Comparison of ENCODE assay signal across 8 cellular contexts in genomic region chr13:59318320-59318930, GRCh38.
DNase-seq lines count a peak whose midpoint lies in the region; ATAC-seq and TF ChIP-seq lines count a peak whose summit lies in the region.

No MANE protein-coding gene starts in this region.

- no peak overlapping the region for H3K4me2 ChIP-seq in neuronal stem cell (ENCODE audit: insufficient read depth, low read length, poor library complexity, severe bottlenecking)

- H3K4me3 ChIP-seq in AG10803 (ENCODE audit: low read length) = no peak overlapping the region
- no peak overlapping the region for H3K4me3 ChIP-seq in fibroblast of mammary gland (ENCODE audit: control insufficient read depth, low read depth, low read length)
- H3K4me3 ChIP-seq in neuronal stem cell (ENCODE audit: low read length in 2 of 2) = no peak overlapping the region
- H3K4me3 ChIP-seq in upper lobe of right lung = no peak overlapping the region

- H3K79me1 ChIP-seq in neuronal stem cell (ENCODE audit: low read depth, low read length) = no peaks in the 10 kb centered on the region

- H3K23ac ChIP-seq in neuronal stem cell (ENCODE audit: low read depth, low read length, poor library complexity) = no peak overlapping the region

- intact Hi-C loops in upper lobe of right lung (cut with DNase I) = no loop called here

- H2AFZ ChIP-seq in neuronal stem cell (ENCODE audit: low read length) = peak overlapping the region; percentile 56

- H3K4ac ChIP-seq in neuronal stem cell (ENCODE audit: low read length) = no peak overlapping the region

- H3K9ac ChIP-seq in neuronal stem cell (ENCODE audit: low read depth, low read length, poor library complexity) = no peak overlapping the region

- no peak overlapping the region for H3K18ac ChIP-seq in neuronal stem cell (ENCODE audit: low read length)

- DNase-seq in AG10803 (ENCODE audit: low read depth) = peak; percentile 37
- peak; percentile 70 for DNase-seq in NCI-H82 treated with DMSO at 0.1 percent for 48 hours (lab: John Stamatoyannopoulos, UW; ENCODE audit: unreplicated experiment)
- peak; percentile 36 for DNase-seq in activated T-cell treated with anti-CD3 and anti-CD28 coated beads for 1 hour (ENCODE audit: low read depth)
- DNase-seq in fibroblast of mammary gland (ENCODE audit: low read depth) = peak; percentile 45
- DNase-seq in neuronal stem cell (ENCODE audit: low spot score) = peak; percentile 84
- peak; percentile 70 for DNase-seq in upper lobe of right lung

- no peaks in the 10 kb centered on the region for H3K36me3 ChIP-seq in neuronal stem cell (replicated peaks in 1 of 2; ENCODE audit: control insufficient read depth in 2 of 2, insufficient read depth in 2 of 2, low read length in 2 of 2)
- no peaks in the 10 kb centered on the region for H3K36me3 ChIP-seq in upper lobe of right lung

- no peak overlapping the region for H2BK5ac ChIP-seq in neuronal stem cell (ENCODE audit: low read length)

- H2AK5ac ChIP-seq in neuronal stem cell (ENCODE audit: low read depth, low read length) = no peak overlapping the region

- H3K27ac ChIP-seq in neuronal stem cell (replicated peaks; ENCODE audit: low read length) = no peak overlapping the region
- H3K27ac ChIP-seq in upper lobe of right lung = no peak overlapping the region

- no peak overlapping the region for H4K8ac ChIP-seq in neuronal stem cell (ENCODE audit: low read depth, low read length)

- no peaks in the 10 kb centered on the region for H3K27me3 ChIP-seq in neuronal stem cell (ENCODE audit: control insufficient read depth in 3 of 3, insufficient read depth in 3 of 3, low read depth in 1 of 3, low read length in 3 of 3)
- H3K27me3 ChIP-seq in upper lobe of right lung = no peaks in the 10 kb centered on the region

- TF ChIP-seq CTCF in AG10803 (conservative IDR thresholded peaks at IDR 0.05; ENCODE audit: low read length) = peak; percentile 69
- TF ChIP-seq CTCF in fibroblast of mammary gland (conservative IDR thresholded peaks at IDR 0.05; ENCODE audit: control insufficient read depth, insufficient read depth, low read depth, low read length) = peak; percentile 72
- TF ChIP-seq CTCF in upper lobe of right lung (IDR thresholded peaks at IDR 0.05) = peak; percentile 75

- no peak overlapping the region for H3K14ac ChIP-seq in neuronal stem cell (ENCODE audit: low read length)

- no peak overlapping the region for H2BK15ac ChIP-seq in neuronal stem cell (ENCODE audit: low read length)

- H3K9me3 ChIP-seq in neuronal stem cell (replicated peaks in 1 of 2; ENCODE audit: control insufficient read depth in 2 of 2, insufficient read depth in 1 of 2, low read depth in 1 of 2, low read length in 2 of 2) (peaks cover 0 to 2% of the 10 kb centered on the region in 2 donors), upper lobe of right lung (no peaks in the 10 kb centered on the region)

- H2BK12ac ChIP-seq in neuronal stem cell (ENCODE audit: low read length) = no peak overlapping the region

- H3K4me1 ChIP-seq in neuronal stem cell (ENCODE audit: control insufficient read depth in 2 of 2, insufficient read depth in 1 of 2, low read depth in 1 of 2, low read length in 2 of 2) (peaks cover 0 to 5% of the 10 kb centered on the region in 2 donors), upper lobe of right lung (no peaks in the 10 kb centered on the region)

- WGBS in neuronal stem cell (ENCODE audit: extremely low coverage in 2 of 2, insufficient read length in 2 of 2, insufficient replicate concordance in 1 of 2), 2 donors = no CpG with 5 or more reads among the region's 4 CpGs

- no peak overlapping the region for H4K91ac ChIP-seq in neuronal stem cell (ENCODE audit: low read depth, low read length, poor library complexity)

- H2BK120ac ChIP-seq in neuronal stem cell (ENCODE audit: low read depth, low read length) = no peak overlapping the region

- peak; percentile 64 for ATAC-seq in GM18520 (IDR thresholded peaks at IDR 0.05; ENCODE audit: unreplicated experiment)
- peak; percentile 81 for ATAC-seq in HG03378 (IDR thresholded peaks at IDR 0.05; ENCODE audit: unreplicated experiment)
- ATAC-seq in upper lobe of right lung = peak; percentile 68
